ENCODE assay signal across 14 cellular contexts in genomic region chr2:26724784-26725515, GRCh38. TPM values are rescaled to one million over a fixed set of nuclear protein-coding genes. Genes with fewer than 3 reads are reported as not detected.
DNase-seq lines count a peak whose midpoint lies in the region; ATAC-seq, FAIRE-seq and TF ChIP-seq lines count a peak whose summit lies in the region.
"Had no signal": no experiment of that assay in that cellular context is flagged by ENCODE, and none has a peak within 500 bp of the region (broad histone marks: within the 10 kb centered on the region; RNA-seq: fewer than 3 reads in every experiment).

No MANE protein-coding gene starts in this region.

- H3K27ac Mint-ChIP-seq in naive thymus-derived CD8-positive, alpha-beta T cell, result peak overlapping the region in 1 of 10 donors; percentile 53
- H3K27ac Mint-ChIP-seq: T-cell had no signal

- POLR2A ChIA-PET in A549 (lab: Yijun Ruan, JAX), result interaction anchor here (1.5 kb wide), 1 partner anchor 29 kb away, joined by 4 read pairs; no protein-coding TSS in a partner anchor
- POLR2A ChIA-PET in RWPE1 (lab: Yijun Ruan, JAX; ENCODE audit: low non-redundant PET), result no interaction called here
- POLR2A ChIA-PET in naive thymus-derived CD8-positive, alpha-beta T cell (lab: Charles Lee), result no interaction called here

- no peaks in the 10 kb centered on the region for H3K36me3 Mint-ChIP-seq in naive thymus-derived CD8-positive, alpha-beta T cell
- H3K36me3 Mint-ChIP-seq: T-cell had no signal

- peaks cover 0 to 3% (median 1%) of the 10 kb centered on the region in 4 donors for H3K4me1 Mint-ChIP-seq in naive thymus-derived CD8-positive, alpha-beta T cell

- H3K27me3 Mint-ChIP-seq in naive thymus-derived CD8-positive, alpha-beta T cell, result peaks cover 0 to 17% (median 8%) of the 10 kb centered on the region in 5 donors

- H4K20me1 ChIP-seq in hepatocyte (ENCODE audit: insufficient read depth, poor library complexity, severe bottlenecking), result no peaks in the 10 kb centered on the region

- peaks cover 74% of the 10 kb centered on the region for H3K4me1 ChIP-seq in A549
- peaks cover 29% of the 10 kb centered on the region for H3K4me1 ChIP-seq in hepatocyte (ENCODE audit: insufficient read depth)
- H3K4me1 ChIP-seq in psoas muscle, result peaks cover 37% of the 10 kb centered on the region

- H3K4me3 ChIP-seq in A549 (0 out of 3 replicates have a peak overlapping the region, but pooled peaks have one; percentile 4), hepatocyte (no peak overlapping the region), psoas muscle (no peak overlapping the region)
- H3K4me3 ChIP-seq: dorsolateral prefrontal cortex had no signal

- H3K9me2 ChIP-seq in hepatocyte (replicated peaks; ENCODE audit: insufficient read depth), result no peaks in the 10 kb centered on the region

- H3K79me2 ChIP-seq in hepatocyte, result no peaks in the 10 kb centered on the region

- DNase-seq in A549 (ENCODE audit: low read depth in 1 of 2, low spot score in 1 of 2) (no peak), RWPE1 (ENCODE audit: low spot score) (no peak), hepatocyte (ENCODE audit: low spot score) (no peak), psoas muscle (no peak), HK-2 (ENCODE audit: unreplicated experiment) (no peak)
- DNase-seq in naive thymus-derived CD8-positive, alpha-beta T cell, result no peak
- DNase-seq in stimulated activated CD4-positive, alpha-beta T cell treated with anti-CD3 and anti-CD28 coated beads, Interleukin-12 subunit alpha, Interleukin-12 subunit beta, amount 100 ng/mL, for 4 hours, result no peak
- DNase-seq: activated T-cell treated with anti-CD3 and anti-CD28 coated beads, Interleukin-2, amount 50 U/mL, for 48 hours; MV-4-11; NCI-H2107; T-cell had no signal

- no peaks in the 10 kb centered on the region for H3K27me3 ChIP-seq in hepatocyte
- no peaks in the 10 kb centered on the region for H3K27me3 ChIP-seq in psoas muscle (ENCODE audit: insufficient read depth in 3 of 3, low read length in 2 of 3)

- H3K9me3 Mint-ChIP-seq in naive thymus-derived CD8-positive, alpha-beta T cell, result no peaks in the 10 kb centered on the region
- H3K9me3 Mint-ChIP-seq: T-cell had no signal

- no peak for TF ChIP-seq RAD21 in A549 (conservative IDR thresholded peaks at IDR 0.05 in 1 of 2, IDR thresholded peaks at IDR 0.05 in 1 of 2)

- 86% methylated on average over 14 of the region's 14 CpGs for WGBS in A549 (ENCODE audit: missing lambda C conversion rate)
- 83% methylated on average over 14 of the region's 14 CpGs for WGBS in hepatocyte (ENCODE audit: low lambda C conversion rate, missing lambda C conversion rate)
- WGBS in psoas muscle, 3 donors, result 71 to 76% (median 72%) methylated on average over 13 to 14 of the region's 14 CpGs

- FAIRE-seq in A549 (lab: Jason Lieb, UNC), result no peak

- no peak for TF ChIP-seq CTCF in A549 (IDR thresholded peaks at IDR 0.05)
- no peak for TF ChIP-seq CTCF in RWPE1 (conservative IDR thresholded peaks at IDR 0.05; ENCODE audit: low read depth)
- TF ChIP-seq CTCF in hepatocyte (IDR thresholded peaks at IDR 0.05; ENCODE audit: poor library complexity), result no peak
- TF ChIP-seq CTCF in psoas muscle (IDR thresholded peaks at IDR 0.05), result no peak

- no peak for ATAC-seq in A549
- ATAC-seq in psoas muscle, result no peak
- no peak for ATAC-seq in naive thymus-derived CD8-positive, alpha-beta T cell
- ATAC-seq in activated CD4-positive, CD25-positive, alpha-beta regulatory T cell treated with anti-CD3 and anti-CD28 coated beads, Interleukin-2, amount 50 U/mL, for 24 hours, result no peak
- ATAC-seq: T-cell had no signal

- no peak overlapping the region for H3K4me3 Mint-ChIP-seq in naive thymus-derived CD8-positive, alpha-beta T cell
- H3K4me3 Mint-ChIP-seq: T-cell had no signal

- intact Hi-C loops in psoas muscle (cut with DNase I), result no loop called here

- peak overlapping the region; percentile 78 for H3K4me2 ChIP-seq in A549
- no peak overlapping the region for H3K4me2 ChIP-seq in hepatocyte

- H2AFZ ChIP-seq in hepatocyte, result no peak overlapping the region

- no peak for TF ChIP-seq POLR2A in A549 (IDR thresholded peaks at IDR 0.05; ENCODE audit: low read length)

- H3K36me3 ChIP-seq in hepatocyte (replicated peaks; ENCODE audit: insufficient read depth, low read depth) (no peaks in the 10 kb centered on the region), psoas muscle (ENCODE audit: insufficient read depth in 1 of 2, low read depth in 1 of 2) (no peaks in the 10 kb centered on the region)

- H3K9me3 ChIP-seq in A549 (no peaks in the 10 kb centered on the region), hepatocyte (ENCODE audit: low read depth) (no peaks in the 10 kb centered on the region), psoas muscle (no peaks in the 10 kb centered on the region)

- no peak for TF ChIP-seq EP300 in A549 (IDR thresholded peaks at IDR 0.05)

- CTCF ChIA-PET in A549 (lab: Yijun Ruan, JAX) (interaction anchor here (0.8 to 5.0 kb wide), 6 partner anchors 9 to 292 kb away, joined by 3 to 47 read pairs (median 8); no protein-coding TSS in a partner anchor), RWPE1 (lab: Yijun Ruan, JAX) (interaction anchor here (0.5 kb wide), 1 partner anchor 791 kb away, joined by 3 read pairs; no protein-coding TSS in a partner anchor)

- peak overlapping the region; percentile 94 for H3K27ac ChIP-seq in A549
- H3K27ac ChIP-seq in RWPE1, result peak overlapping the region; percentile 42
- peak overlapping the region; percentile 77 for H3K27ac ChIP-seq in hepatocyte
- peak overlapping the region; percentile 75 for H3K27ac ChIP-seq in psoas muscle

TF ChIP-seq in A549, 52 proteins besides CTCF, POLR2A, EP300 and RAD21:
- TF ChIP-seq NR3C1 (IDR thresholded peaks at IDR 0.05), result no peak
- TF ChIP-seq ZFP36 (IDR thresholded peaks at IDR 0.05; ENCODE audit: borderline replicate concordance, partially characterized antibody), result peak; percentile 74
TF ChIP-seq in A549: peak in this region for 1.

RNA-seq across cellular contexts. Expression of gene KCNK3, which starts 32.4 kb away (rescaled TPM):
- polyA plus RNA-seq in A549 (2011; rRNA removed) (2.8 and 3.5 TPM in 2 replicates), A549 (2017; fragmentation: RNase III; extraction: RNeasy Plus Mini Kit Qiagen cat#74134 plus additional on column Dnase treatment) (1.6 to 3.4 TPM (median 2.4 TPM) in 3 replicates), hepatocyte (8.2 and 9.0 TPM in 2 replicates), psoas muscle (1 to 10 TPM in 1 of 3 donors, under 1 TPM in 2; 0.13 to 2.3 (median 0.70) TPM)
- polyA plus RNA-seq in A549 (2012; cell fraction: cytosol; rRNA removed), result 2.0 and 3.4 TPM in 2 replicates
- 1.7 and 2.9 TPM in 2 replicates for polyA plus RNA-seq in A549 (2012; cell fraction: nucleus; rRNA removed)
- polyA minus RNA-seq in A549 (2011; rRNA and poly(A)+ RNA removed), result 4.1 TPM in 2 replicates
- total RNA-seq in hepatocyte (9.4 and 10.5 TPM in 2 replicates), psoas muscle (1 to 10 TPM in 1 of 4 donors, under 1 TPM in 3; 0.06 to 1.3 (median 0.13) TPM)
- not detected for total RNA-seq in naive thymus-derived CD8-positive, alpha-beta T cell
- not detected for polyA plus RNA-seq in naive thymus-derived CD8-positive, alpha-beta T cell
- total RNA-seq: HT1080 had no signal

RNA-seq across cellular contexts. Expression of gene SLC35F6, which starts 39.1 kb away (rescaled TPM):
- polyA plus RNA-seq in A549 (2011; rRNA removed) (41.3 and 55.7 TPM in 2 replicates), A549 (2017; fragmentation: RNase III; extraction: RNeasy Plus Mini Kit Qiagen cat#74134 plus additional on column Dnase treatment) (40.1 to 47.6 TPM (median 46.9 TPM) in 3 replicates), hepatocyte (16.6 and 18.3 TPM in 2 replicates), psoas muscle (10 to 100 TPM; 14.8 to 40.2 (median 25.1) TPM)
- polyA plus RNA-seq in A549 (2012; cell fraction: cytosol; rRNA removed), result 23.7 and 38.0 TPM in 2 replicates
- polyA plus RNA-seq in A549 (2012; cell fraction: nucleus; rRNA removed), result 33.1 and 35.8 TPM in 2 replicates
- polyA minus RNA-seq in A549 (2011; rRNA and poly(A)+ RNA removed), result 111 and 126 TPM in 2 replicates
- total RNA-seq in hepatocyte (30.2 and 40.7 TPM in 2 replicates), psoas muscle (10 to 100 TPM; 15.0 to 32.5 (median 24.4) TPM)
- total RNA-seq in naive thymus-derived CD8-positive, alpha-beta T cell, result 10 to 100 TPM; 17.5 to 18.0 TPM
- polyA plus RNA-seq in naive thymus-derived CD8-positive, alpha-beta T cell, result 1 to 10 TPM; 3.7 to 6.4 (median 5.3) TPM

Comparison
In these comparisons a context has a peak if more than half of its experiments do, and no peak if none do; other contexts are left out.
1. H3K27ac ChIP-seq: peak in every context shown above with its lines; median percentile 94 in A549; 77 in hepatocyte; 75 in psoas muscle; 42 in RWPE1.